8 cellular contexts compared by ENCODE assay signal in genomic region chr19:45405435-45406164, GRCh38.
DNase-seq lines count a peak whose midpoint lies in the region; ATAC-seq, FAIRE-seq and TF ChIP-seq lines count a peak whose summit lies in the region.

No MANE protein-coding gene starts in this region.

- peak; percentile 44 for ATAC-seq in GM21390 (IDR thresholded peaks at IDR 0.05; ENCODE audit: unreplicated experiment)

- no peaks in the 10 kb centered on the region for H3K9me3 ChIP-seq in HUES6 (ENCODE audit: control insufficient read depth, insufficient read depth, low read depth, low read length)
- H3K9me3 ChIP-seq in muscle layer of colon (ENCODE audit: low read length) = no peaks in the 10 kb centered on the region

- DNase-seq in D721Med (ENCODE audit: insufficient read length, low spot score) (peak; percentile 64), OCI-M1 (lab: John Stamatoyannopoulos, UW) (peak; percentile 97), activated T-cell treated with anti-CD3 and anti-CD28 coated beads for 48 hours (ENCODE audit: low read depth) (peak; percentile 74), erythroblast (lab: John Stamatoyannopoulos, UW) (peak; percentile 88 to 90)
- DNase-seq in stimulated activated CD8-positive, alpha-beta memory T cell treated with anti-CD3 and anti-CD28 coated beads, Interleukin-4, amount 100 ng/mL, for 48 hours = peak; percentile 90

- H3K4me1 ChIP-seq in HUES6 (ENCODE audit: control insufficient read depth, insufficient read depth, low read length) (peaks cover 20% of the 10 kb centered on the region), muscle layer of colon (ENCODE audit: insufficient read depth, low read length) (peaks cover 19% of the 10 kb centered on the region)

- TF ChIP-seq POLR2A in erythroblast (IDR thresholded peaks at IDR 0.05; ENCODE audit: low read length) = peak; percentile 16

- FAIRE-seq in D721Med (lab: Jason Lieb, UNC) = no peak

- H3K27me3 ChIP-seq in HUES6 (ENCODE audit: control insufficient read depth, insufficient read depth, low read length) (no peaks in the 10 kb centered on the region), muscle layer of colon (ENCODE audit: control insufficient read depth in 1 of 2, insufficient read depth in 2 of 2, low read length in 2 of 2) (peaks cover 11 to 27% of the 10 kb centered on the region in 2 donors)

- peak overlapping the region; percentile 94 for H3K4me3 ChIP-seq in HUES6 (ENCODE audit: low read depth, low read length)
- H3K4me3 ChIP-seq in muscle layer of colon (ENCODE audit: low read depth in 1 of 2, low read length in 2 of 2) = peak overlapping the region; percentile 48 to 85

- H3K27ac ChIP-seq in HUES6 (ENCODE audit: low read depth, low read length) (peak overlapping the region; percentile 100), muscle layer of colon (ENCODE audit: low read depth, low read length) (peak overlapping the region; percentile 81)

- H3K36me3 ChIP-seq in HUES6 (ENCODE audit: control insufficient read depth, insufficient read depth, low read length) (peaks cover 19% of the 10 kb centered on the region), muscle layer of colon (ENCODE audit: insufficient read depth, low read length) (no peaks in the 10 kb centered on the region)

- peak overlapping the region; percentile 99 for H3K9ac ChIP-seq in HUES6 (ENCODE audit: low read length)
- H3K9ac ChIP-seq in muscle layer of colon (ENCODE audit: low read length) = peak overlapping the region; percentile 58

- TF ChIP-seq CTCF in D721Med (IDR thresholded peaks at IDR 0.05; ENCODE audit: insufficient read depth, missing control alignments) = no peak

Comparison
In these comparisons a context has a peak if more than half of its experiments do, and no peak if none do; other contexts are left out.
1. Peak in every context shown above with its lines: DNase-seq, ATAC-seq, H3K4me3 ChIP-seq and H3K27ac ChIP-seq.